Comparison of ENCODE assay signal across 1 cellular context in genomic region chr9:129385615-129385934, GRCh38.
TF ChIP-seq lines count a peak whose summit lies in the region.

No MANE protein-coding gene starts in this region.

TF ChIP-seq in HCT116, 20 proteins besides CTCF, POLR2A, EP300 and RAD21 (continued from another document):
- TF ChIP-seq SP1 (IDR thresholded peaks at IDR 0.05; ENCODE audit: low read depth) (no peak), JUND (IDR thresholded peaks at IDR 0.05) (no peak), EZH2 (IDR thresholded peaks at IDR 0.05) (no peak), POLR2AphosphoS5 (IDR thresholded peaks at IDR 0.05; ENCODE audit: low read depth, low read length) (no peak), FOSL1 (IDR thresholded peaks at IDR 0.05; ENCODE audit: low read depth) (no peak)
TF ChIP-seq in HCT116: peak in this region for 0.
